In genomic region chr2:2405780-2406179, GRCh38 we compare ENCODE assay signal across 28 cellular contexts.
"Had no signal": no experiment of that assay in that cellular context is flagged by ENCODE, and none has a peak within 500 bp of the region (broad histone marks: within the 10 kb centered on the region; RNA-seq: fewer than 3 reads in every experiment).

No MANE protein-coding gene starts in this region.

- H3K27ac ChIP-seq: colonic mucosa, coronary artery, dorsolateral prefrontal cortex, epithelial cell of prostate, esophagus muscularis mucosa, esophagus squamous epithelium, foreskin keratinocyte, gastrocnemius medialis, gastroesophageal sphincter, heart left ventricle, heart right ventricle had no signal

- H3K4me3 ChIP-seq: colonic mucosa, coronary artery, dorsolateral prefrontal cortex, esophagus muscularis mucosa, esophagus squamous epithelium, gastrocnemius medialis, gastroesophageal sphincter, heart left ventricle, heart right ventricle had no signal

- H3K4me1 ChIP-seq: colonic mucosa, esophagus muscularis mucosa, esophagus squamous epithelium, foreskin keratinocyte, gastrocnemius medialis, gastroesophageal sphincter, heart left ventricle, heart right ventricle had no signal

- H3K27me3 ChIP-seq: colonic mucosa, dorsolateral prefrontal cortex, esophagus muscularis mucosa, esophagus squamous epithelium, foreskin keratinocyte, gastrocnemius medialis, gastroesophageal sphincter, heart left ventricle, heart right ventricle had no signal

- H3K9me3 ChIP-seq: colonic mucosa, esophagus squamous epithelium had no signal

- H3K36me3 ChIP-seq: colonic mucosa, esophagus muscularis mucosa, esophagus squamous epithelium, gastrocnemius medialis, gastroesophageal sphincter, heart left ventricle, heart right ventricle had no signal

- FAIRE-seq: colon, endometrium, endothelial cell of umbilical vein, frontal cortex had no signal

- ATAC-seq: effector memory CD8-positive, alpha-beta T cell; esophagus mucosa; foreskin keratinocyte; gastrocnemius medialis; gastroesophageal sphincter; heart left ventricle; heart right ventricle had no signal

- DNase-seq: colonic mucosa; cortex of kidney; dermis blood vessel endothelial cell; dorsolateral prefrontal cortex; effector CD4-positive, alpha-beta T cell; effector CD8-positive, alpha-beta T cell; effector memory CD4-positive, alpha-beta T cell; effector memory CD8-positive, alpha-beta T cell; endodermal cell; erythroblast; esophagus squamous epithelium; foreskin fibroblast; foreskin keratinocyte; foreskin melanocyte; gastrocnemius medialis; glutamatergic neuron; head of caudate nucleus; heart left ventricle; heart right ventricle had no signal
